ENCODE assay signal across 10 cellular contexts in the genomic region with DNA sequence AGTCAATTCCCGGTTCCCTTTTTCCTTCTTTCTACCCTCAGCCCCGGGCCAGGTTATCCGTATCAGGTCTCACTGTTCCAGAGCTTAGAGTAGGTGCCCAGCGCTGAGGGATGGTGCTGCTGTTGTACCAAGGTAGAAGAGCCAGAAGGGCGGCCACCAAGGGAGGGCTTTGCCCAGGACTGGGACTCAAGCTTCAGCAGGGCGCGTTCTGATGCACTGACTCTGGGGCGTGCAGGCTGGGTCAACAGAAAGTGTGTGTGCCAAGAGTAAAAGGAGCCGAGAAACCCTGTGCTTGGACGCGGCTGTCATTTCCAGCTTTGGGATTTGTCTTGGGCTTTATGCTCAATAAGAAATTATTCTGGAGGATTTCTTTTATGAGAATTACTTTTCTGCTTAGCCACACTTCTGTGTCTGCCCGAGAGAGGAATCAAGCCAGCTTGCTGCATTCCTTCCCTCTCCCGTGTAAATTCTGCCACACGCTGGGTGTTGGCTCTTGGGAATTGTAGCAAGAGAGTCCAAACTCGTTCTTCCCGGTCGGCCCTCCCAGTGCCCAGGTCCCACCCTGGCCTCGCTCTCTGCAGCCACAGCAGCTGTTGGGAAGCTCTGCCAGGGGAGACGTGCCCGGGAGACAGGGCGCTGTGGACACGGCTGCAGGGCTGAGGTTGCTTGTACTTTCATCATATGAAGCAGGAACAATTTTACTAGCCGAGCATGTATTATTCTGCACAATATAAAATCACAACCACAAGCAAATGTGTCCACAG.
DNase-seq lines count a peak whose midpoint lies in the region; ATAC-seq and TF ChIP-seq lines count a peak whose summit lies in the region.
"Had no signal": no experiment of that assay in that cellular context is flagged by ENCODE, and none has a peak within 500 bp of the region (broad histone marks: within the 10 kb centered on the region; RNA-seq: fewer than 3 reads in every experiment).

No MANE protein-coding gene starts in this region.

- intact Hi-C loops in heart left ventricle (cut with DNase I) = no loop called here
- intact Hi-C loops in sigmoid colon (cut with DNase I) = no loop called here

- H3K4me3 ChIP-seq in GM23248 = peak overlapping the region; percentile 63
- H3K4me3 ChIP-seq in astrocyte of the spinal cord (ENCODE audit: low read depth, low read length) = no peak overlapping the region
- peak overlapping the region in 3 of 12 donors; percentile 2 to 31 (median 29) for H3K4me3 ChIP-seq in heart left ventricle
- peak overlapping the region in 3 of 4 donors; percentile 16 to 27 (median 24) for H3K4me3 ChIP-seq in sigmoid colon
- H3K4me3 ChIP-seq: testis had no signal

- peaks cover 16% of the 10 kb centered on the region for H3F3A ChIP-seq in GM23248 (ENCODE audit: insufficient read depth)

- H3K9ac ChIP-seq in GM23248 = peak overlapping the region; percentile 69

- in situ Hi-C loops in GM23248 (cut with MboI) = no loop called here
- in situ Hi-C loops in astrocyte of the spinal cord (cut with HindIII; ENCODE audit: low sequenced_read_pairs) = no loop called here

- H3K27me3 ChIP-seq in GM23248 (replicated peaks; ENCODE audit: insufficient read depth) = no peaks in the 10 kb centered on the region
- no peaks in the 10 kb centered on the region for H3K27me3 ChIP-seq in heart left ventricle
- no peaks in the 10 kb centered on the region for H3K27me3 ChIP-seq in sigmoid colon
- H3K27me3 ChIP-seq: testis had no signal

- TF ChIP-seq EP300 in sigmoid colon (IDR thresholded peaks at IDR 0.05) = no peak

- H3K27ac ChIP-seq in GM23248 = peak overlapping the region; percentile 77
- H3K27ac ChIP-seq in heart left ventricle = peak overlapping the region in 1 of 12 donors; percentile 11
- peak overlapping the region in 3 of 4 donors; percentile 26 to 60 (median 48) for H3K27ac ChIP-seq in sigmoid colon
- H3K27ac ChIP-seq: testis had no signal

- H3K4me2 ChIP-seq in GM23248 (ENCODE audit: unreplicated experiment) = peak overlapping the region; percentile 83

- no peaks in the 10 kb centered on the region for H3K79me2 ChIP-seq in GM23248 (ENCODE audit: insufficient read depth)

- H3K4me1 ChIP-seq in GM23248 (ENCODE audit: insufficient read depth) (peaks cover 28% of the 10 kb centered on the region), heart left ventricle (peaks cover 0 to 20% (median 9%) of the 10 kb centered on the region in 12 donors), sigmoid colon (peaks cover 0 to 17% (median 14%) of the 10 kb centered on the region in 4 donors)
- H3K4me1 ChIP-seq: testis had no signal

- H3K9me2 ChIP-seq in GM23248 (ENCODE audit: insufficient read depth) = no peaks in the 10 kb centered on the region

- TF ChIP-seq POLR2A in heart left ventricle (IDR thresholded peaks at IDR 0.05) (no peak), sigmoid colon (IDR thresholded peaks at IDR 0.05) (no peak)

- DNase-seq in GM23248 (peak; percentile 74), astrocyte of the spinal cord (ENCODE audit: low read depth, low spot score) (peak; percentile 42), heart left ventricle (no peak), sigmoid colon (no peak), COLO829 (ENCODE audit: low spot score) (no peak), NCI-H2227 treated with DMSO at 0.1 percent for 48 hours (lab: John Stamatoyannopoulos, UW) (no peak)
- DNase-seq: NCI-H69, testis had no signal

- H4K20me1 ChIP-seq in GM23248 (ENCODE audit: insufficient read depth) = no peaks in the 10 kb centered on the region

- H3K36me3 ChIP-seq in GM23248 (ENCODE audit: low read depth) (no peaks in the 10 kb centered on the region; the same call in 1 of the 2 replicates), heart left ventricle (peaks cover 0 to 24% (median 12%) of the 10 kb centered on the region in 9 donors), sigmoid colon (peaks cover 1 to 16% (median 2%) of the 10 kb centered on the region in 4 donors)

- peak; percentile 18 to 55 (median 42) for ATAC-seq in heart left ventricle
- ATAC-seq in HG03175 (IDR thresholded peaks at IDR 0.05; ENCODE audit: unreplicated experiment) = no peak
- ATAC-seq in HG03342 (IDR thresholded peaks at IDR 0.05; ENCODE audit: unreplicated experiment) = no peak

- no peaks in the 10 kb centered on the region for H3K9me3 ChIP-seq in GM23248 (ENCODE audit: low read depth)
- no peaks in the 10 kb centered on the region for H3K9me3 ChIP-seq in heart left ventricle
- no peaks in the 10 kb centered on the region for H3K9me3 ChIP-seq in sigmoid colon
- H3K9me3 ChIP-seq: testis had no signal

- peak overlapping the region; percentile 75 for H2AFZ ChIP-seq in GM23248

- TF ChIP-seq CTCF in astrocyte of the spinal cord (IDR thresholded peaks at IDR 0.05; ENCODE audit: low read depth, low read length) = no peak
- no peak for TF ChIP-seq CTCF in heart left ventricle (IDR thresholded peaks at IDR 0.05)
- no peak for TF ChIP-seq CTCF in sigmoid colon (IDR thresholded peaks at IDR 0.05)

- 10 to 12% methylated on average over 23 of the region's 23 CpGs for WGBS in GM23248 (ENCODE audit: low coverage in 1 of 2, low lambda C conversion rate in 2 of 2, missing lambda C conversion rate in 2 of 2), 2 experiments
- WGBS in heart left ventricle, 4 donors = 54 to 60% (median 59%) methylated on average over 22 to 23 of the region's 23 CpGs
- WGBS in sigmoid colon, 2 donors = 14 to 63% methylated on average over 23 of the region's 23 CpGs

Comparison
In these comparisons a context has a peak if more than half of its experiments do, and no peak if none do; other contexts are left out.
1. DNase-seq: peak in GM23248 (single experiment) and astrocyte of the spinal cord (single experiment); none in heart left ventricle (0 of 5), sigmoid colon (single experiment), COLO829 (single experiment) and NCI-H2227 treated with DMSO at 0.1 percent for 48 hours (single experiment).
2. ATAC-seq: peak in heart left ventricle (4 of 4); none in HG03175 (single experiment) and HG03342 (single experiment).